Comparison of ENCODE assay signal across 9 cellular contexts in the genomic region with DNA sequence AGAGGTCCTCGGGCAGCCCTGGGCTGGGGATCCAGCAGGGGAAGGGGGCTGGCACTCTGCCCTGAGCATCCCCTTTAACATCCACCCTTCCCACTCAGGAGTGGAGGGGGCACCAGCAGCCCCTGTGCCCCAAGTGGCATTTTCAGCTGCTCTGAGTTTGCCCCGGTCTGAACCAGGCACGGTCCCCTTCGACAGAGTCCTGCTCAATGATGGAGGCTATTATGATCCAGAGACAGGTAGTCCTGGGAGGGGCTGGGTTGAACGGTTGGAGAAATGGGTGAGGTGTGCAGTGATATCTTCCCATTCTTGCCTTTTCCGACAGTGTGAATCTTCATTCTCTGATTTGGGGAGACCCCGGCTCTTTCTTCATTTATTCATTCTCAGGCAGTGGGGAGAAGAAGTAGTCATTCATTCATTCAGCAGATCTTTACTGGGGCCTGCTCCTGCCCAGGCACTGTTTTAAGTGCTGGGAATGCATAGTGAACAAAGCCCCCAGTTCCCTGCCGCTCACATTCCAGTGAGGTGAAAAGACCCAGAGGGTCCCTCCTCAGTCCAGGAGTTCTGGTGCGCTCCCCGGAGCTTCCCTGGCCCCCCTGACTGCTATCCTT. TPM values are rescaled to one million over a fixed set of nuclear protein-coding genes. Genes with fewer than 3 reads are reported as not detected.
DNase-seq lines count a peak whose midpoint lies in the region; ATAC-seq and TF ChIP-seq lines count a peak whose summit lies in the region.
"Had no signal": no experiment of that assay in that cellular context is flagged by ENCODE, and none has a peak within 500 bp of the region (broad histone marks: within the 10 kb centered on the region; RNA-seq: fewer than 3 reads in every experiment).

No MANE protein-coding gene starts in this region.

- peak overlapping the region; percentile 91 for H3K4me3 Mint-ChIP-seq in CD4-positive, alpha-beta T cell

- POLR2A ChIA-PET in CD4-positive, alpha-beta T cell (lab: Charles Lee) = interaction anchor here (0.8 to 10.2 kb wide), 4 partner anchors 15 to 218 kb away, joined by 3 to 161 read pairs (median 58); a partner anchor contains a TSS
- POLR2A ChIA-PET in Panc1 (lab: Charles Lee) (interaction anchor here (0.5 kb wide), 1 partner anchor 15 kb away, joined by 3 read pairs; no protein-coding TSS in a partner anchor), GM10248 (lab: Yijun Ruan, JAX) (no interaction called here)

- no peaks in the 10 kb centered on the region for H3K9me3 ChIP-seq in CD4-positive, alpha-beta T cell (ENCODE audit: control insufficient read depth, low read length)
- no peaks in the 10 kb centered on the region for H3K9me3 ChIP-seq in Panc1 (ENCODE audit: control insufficient read depth, insufficient read depth, low read depth, low read length)
- no peaks in the 10 kb centered on the region for H3K9me3 ChIP-seq in neutrophil

- peaks cover 7% of the 10 kb centered on the region for H3K4me1 ChIP-seq in Panc1 (ENCODE audit: control insufficient read depth, insufficient read depth, low read length)
- peaks cover 49 to 55% of the 10 kb centered on the region in 2 experiments for H3K4me1 ChIP-seq in neutrophil (ENCODE audit: control insufficient read depth in 1 of 2, insufficient read depth in 1 of 2, low read depth in 1 of 2, low read length in 1 of 2)

- H3K27me3 ChIP-seq in CD4-positive, alpha-beta T cell (ENCODE audit: control insufficient read depth, insufficient read depth, low read length) = no peaks in the 10 kb centered on the region
- H3K27me3 ChIP-seq in Panc1 (ENCODE audit: control insufficient read depth, insufficient read depth, low read length) (no peaks in the 10 kb centered on the region), neutrophil (no peaks in the 10 kb centered on the region)

- CTCF ChIA-PET in CD4-positive, alpha-beta T cell (lab: Charles Lee) = interaction anchor here (1.2 to 2.1 kb wide), 4 partner anchors 12 to 52 kb away, joined by 4 to 8 read pairs (median 4); a partner anchor contains a TSS
- CTCF ChIA-PET in Panc1 (lab: Charles Lee) (interaction anchor here (2.0 kb wide), 1 partner anchor 123 kb away, joined by 5 read pairs; no protein-coding TSS in a partner anchor), GM10248 (lab: Yijun Ruan, JAX) (interaction anchor here (0.6 to 9.6 kb wide), 19 partner anchors 13 to 239 kb away, joined by 3 to 105 read pairs (median 3); a partner anchor contains a TSS)

- H3K36me3 ChIP-seq in Panc1 (ENCODE audit: control insufficient read depth, insufficient read depth, low read length) (no peaks in the 10 kb centered on the region), neutrophil (no peaks in the 10 kb centered on the region)

- H3K9me3 Mint-ChIP-seq in CD4-positive, alpha-beta T cell = no peaks in the 10 kb centered on the region

- H3K4me3 ChIP-seq in Panc1 (ENCODE audit: low read depth in 2 of 2, low read length in 2 of 2) (peak overlapping the region; percentile 61 to 62), epithelial cell of proximal tubule (ENCODE audit: low read depth, low read length) (peak overlapping the region; percentile 71), neutrophil (ENCODE audit: low read depth in 1 of 2, low read length in 1 of 2) (peak overlapping the region; percentile 77 to 87)

- TF ChIP-seq CTCF in CD4-positive, alpha-beta T cell (IDR thresholded peaks at IDR 0.05) = no peak
- TF ChIP-seq CTCF in Panc1 (IDR thresholded peaks at IDR 0.05) (peak; percentile 73; the same call in 1 of the 2 replicates), epithelial cell of proximal tubule (conservative IDR thresholded peaks at IDR 0.05; ENCODE audit: low read depth, low read length) (no peak), neutrophil (IDR thresholded peaks at IDR 0.05) (no peak), GM10248 (IDR thresholded peaks at IDR 0.05; ENCODE audit: control extremely low read depth, extremely low read depth, low read depth, missing control alignments) (no peak)

- H3K27me3 Mint-ChIP-seq in CD4-positive, alpha-beta T cell = no peaks in the 10 kb centered on the region

- ATAC-seq in CD4-positive, alpha-beta T cell (ENCODE audit: poor library complexity) = no peak
- ATAC-seq in Panc1 = no peak

- no peaks in the 10 kb centered on the region for H3K36me3 Mint-ChIP-seq in CD4-positive, alpha-beta T cell (ENCODE audit: low read depth)

- no peak for DNase-seq in CD4-positive, alpha-beta T cell
- no peak for DNase-seq in Panc1 (ENCODE audit: low read depth, low spot score)
- DNase-seq in epithelial cell of proximal tubule (ENCODE audit: low read depth) = no peak
- no peak for DNase-seq in NCI-H748 (lab: John Stamatoyannopoulos, UW; ENCODE audit: unreplicated experiment)
- DNase-seq in NCI-H1105 (lab: John Stamatoyannopoulos, UW) = no peak
- DNase-seq in effector CD8-positive, alpha-beta T cell (lab: John Stamatoyannopoulos, UW) = no peak
- no peak for DNase-seq in GM10248 (ENCODE audit: extremely low spot score)
- DNase-seq: KG1 had no signal

- H3K4me1 Mint-ChIP-seq in CD4-positive, alpha-beta T cell (ENCODE audit: low read depth) = peaks cover 37% of the 10 kb centered on the region

- peak overlapping the region; percentile 35 for H3K27ac Mint-ChIP-seq in CD4-positive, alpha-beta T cell

- BruUV-seq in Panc1 (replicated peaks; lab: Mats Ljungman, UMichigan) = no TSS peak

- intact Hi-C loops in CD4-positive, alpha-beta T cell (cut with DNase I, micrococcal nuclease) = loop anchor here in 1 of 2 experiments (5.0 kb wide), 2 partner anchors 123 to 287 kb away; a partner anchor contains a TSS
- intact Hi-C loops in Panc1 (cut with micrococcal nuclease; ENCODE audit: unreplicated experiment) = loop anchor here (10.0 kb wide), 1 partner anchor 120 kb away; no protein-coding TSS in a partner anchor

- in situ Hi-C loops in Panc1 (cut with HindIII; ENCODE audit: low pct_unique_long_range_greater_than_20kb, low sequenced_read_pairs) = no loop called here

- peak overlapping the region; percentile 65 for H3K27ac ChIP-seq in CD4-positive, alpha-beta T cell (ENCODE audit: low read depth, low read length)
- H3K27ac ChIP-seq in Panc1 (ENCODE audit: low read length) = peak overlapping the region; percentile 70; the same call in 1 of the 2 replicates
- peak overlapping the region; percentile 82 for H3K27ac ChIP-seq in neutrophil

RNA-seq across cellular contexts. Expression of a gene that starts 1.4 kb away (rescaled TPM):
- total RNA-seq in CD4-positive, alpha-beta T cell = 1 to 10 TPM; 4.7 TPM
- total RNA-seq in Panc1 (2021; ENCODE audit: unreplicated experiment) (1.5 TPM), epithelial cell of proximal tubule (5.5 and 6.1 TPM in 2 replicates)
- 2.3 TPM for polyA plus RNA-seq in Panc1 (2012; ENCODE audit: insufficient read length)

RNA-seq across cellular contexts. Expression of a gene that starts 6.8 kb away (rescaled TPM):
- total RNA-seq in CD4-positive, alpha-beta T cell = under 1 TPM; 0.14 to 0.25 TPM
- total RNA-seq in Panc1 (2021; ENCODE audit: unreplicated experiment) (0.31 TPM), epithelial cell of proximal tubule (0.80 and 2.1 TPM in 2 replicates)
- 1.2 TPM for polyA plus RNA-seq in Panc1 (2012; ENCODE audit: insufficient read length)

RNA-seq across cellular contexts. Expression of a gene that starts 13.7 kb away (rescaled TPM):
- 100 to 1,000 TPM; 232 to 254 TPM for total RNA-seq in CD4-positive, alpha-beta T cell
- total RNA-seq in Panc1 (2021; ENCODE audit: unreplicated experiment) = 219 TPM
- polyA plus RNA-seq in Panc1 (2012; ENCODE audit: insufficient read length) = 518 TPM
- total RNA-seq in epithelial cell of proximal tubule = 283 and 454 TPM in 2 replicates

RNA-seq across cellular contexts. Expression of a gene that starts 33.7 kb away (rescaled TPM):
- total RNA-seq in CD4-positive, alpha-beta T cell = 10 to 100 TPM; 10.8 to 11.6 TPM
- 55.6 TPM for total RNA-seq in Panc1 (2021; ENCODE audit: unreplicated experiment)
- polyA plus RNA-seq in Panc1 (2012; ENCODE audit: insufficient read length) = 46.6 TPM
- 17.0 and 21.8 TPM in 2 replicates for total RNA-seq in epithelial cell of proximal tubule

RNA-seq across cellular contexts. Expression of a gene that starts 33.8 kb away (rescaled TPM):
- not detected for total RNA-seq in CD4-positive, alpha-beta T cell
- total RNA-seq in Panc1 (2021; ENCODE audit: unreplicated experiment) (10.1 TPM), epithelial cell of proximal tubule (1.0 and 2.3 TPM in 2 replicates)
- 16.8 TPM for polyA plus RNA-seq in Panc1 (2012; ENCODE audit: insufficient read length)
